Comparison of ENCODE assay signal across 9 cellular contexts in the genomic region with DNA sequence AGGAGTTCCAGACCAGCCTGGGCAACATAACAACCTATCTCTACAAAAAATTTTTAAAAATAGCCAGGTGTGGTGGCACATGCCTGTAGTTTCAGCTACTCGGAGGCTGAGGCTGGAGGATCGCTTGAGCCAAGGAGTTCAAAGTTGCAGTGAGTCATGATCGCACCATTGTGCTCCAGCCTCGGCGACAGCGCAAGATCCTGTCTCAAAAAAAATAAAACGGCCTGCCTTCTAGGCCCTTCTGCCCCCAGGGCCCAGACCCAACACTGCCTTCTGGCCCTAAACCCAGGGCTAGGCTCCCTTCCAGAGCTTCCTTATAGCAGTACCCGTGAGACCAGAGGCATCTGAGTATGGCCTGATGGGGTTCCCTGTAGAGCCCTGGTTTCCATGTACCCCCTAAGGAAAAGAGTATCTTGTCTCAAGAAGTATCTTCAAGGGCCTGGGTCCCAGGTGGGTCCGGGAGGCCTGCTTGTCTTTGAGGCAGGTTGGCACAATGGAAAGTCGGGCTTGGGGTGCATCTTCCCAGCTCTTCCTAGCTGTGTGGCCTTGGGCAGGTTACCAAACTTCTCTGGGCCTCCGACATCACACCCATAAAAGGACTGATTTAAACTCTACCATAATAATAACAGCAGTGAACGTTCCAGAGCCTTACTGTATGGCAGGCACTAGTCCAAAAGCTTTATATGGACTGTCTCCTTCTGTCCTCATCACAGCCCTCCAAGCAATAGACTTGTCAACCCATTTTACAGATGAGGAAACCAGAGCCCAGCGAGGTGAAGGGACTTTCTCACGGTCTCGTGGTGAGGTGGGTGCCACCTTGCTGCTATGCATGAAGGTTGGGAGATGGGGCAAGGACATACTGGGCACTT. TPM values are rescaled to one million over a fixed set of nuclear protein-coding genes. Genes with fewer than 3 reads are reported as not detected.
DNase-seq lines count a peak whose midpoint lies in the region; ATAC-seq and TF ChIP-seq lines count a peak whose summit lies in the region.
"Had no signal": no experiment of that assay in that cellular context is flagged by ENCODE, and none has a peak within 500 bp of the region (broad histone marks: within the 10 kb centered on the region; RNA-seq: fewer than 3 reads in every experiment).

No MANE protein-coding gene starts in this region.

- peaks cover 63% of the 10 kb centered on the region for H3K36me3 ChIP-seq in left ventricle myocardium inferior
- peaks cover 0 to 12% (median 6%) of the 10 kb centered on the region in 4 donors for H3K36me3 ChIP-seq in right lobe of liver
- H3K36me3 ChIP-seq in aorta (ENCODE audit: control insufficient read depth in 1 of 2, insufficient read depth in 2 of 2, low read length in 1 of 2) = peaks cover 0 to 4% of the 10 kb centered on the region in 2 donors

- TF ChIP-seq CTCF in left ventricle myocardium inferior (IDR thresholded peaks at IDR 0.05; ENCODE audit: borderline replicate concordance) (no peak), right lobe of liver (IDR thresholded peaks at IDR 0.05) (no peak)

- no peak for TF ChIP-seq POLR2A in right lobe of liver (IDR thresholded peaks at IDR 0.05)

- ATAC-seq in right lobe of liver (no peak), aorta (ENCODE audit: low FRiP score) (peak; percentile 1), HG03196 (IDR thresholded peaks at IDR 0.05; ENCODE audit: unreplicated experiment) (no peak), HG03135 (IDR thresholded peaks at IDR 0.05; ENCODE audit: unreplicated experiment) (no peak)

- H3K27me3 ChIP-seq in left ventricle myocardium inferior (ENCODE audit: low read depth) (no peaks in the 10 kb centered on the region), right lobe of liver (no peaks in the 10 kb centered on the region), aorta (ENCODE audit: control insufficient read depth in 1 of 2, insufficient read depth in 2 of 2, low read length in 1 of 2) (no peaks in the 10 kb centered on the region)
- H3K27me3 ChIP-seq: BLaER1 treated with 17β-estradiol and CSF1 and Interleukin-3, amounts not matched to agents 10 nM and 100 nM had no signal

- peak overlapping the region; percentile 50 for H3K4me3 ChIP-seq in left ventricle myocardium inferior
- H3K4me3 ChIP-seq in right lobe of liver = no peak overlapping the region
- H3K4me3 ChIP-seq in aorta (ENCODE audit: low read length in 2 of 2) = no peak overlapping the region
- H3K4me3 ChIP-seq: BLaER1 treated with 17β-estradiol and CSF1 and Interleukin-3, amounts not matched to agents 10 nM and 100 nM had no signal

- intact Hi-C loops in left ventricle myocardium inferior (cut with micrococcal nuclease) (no loop called here), cardiac septum (cut with DNase I) (no loop called here), right lobe of liver (cut with DNase I) (no loop called here), aorta (cut with DNase I) (no loop called here)

- DNase-seq in left ventricle myocardium inferior (no peak), cardiac septum (ENCODE audit: low spot score) (no peak), right lobe of liver (no peak), aorta (no peak)
- DNase-seq: activated CD8-positive, alpha-beta memory T cell treated with anti-CD3 and anti-CD28 coated beads for 24 hours; mesendoderm had no signal

- 71% methylated on average over 6 of the region's 15 CpGs for WGBS in right lobe of liver (ENCODE audit: insufficient coverage, low coverage, low lambda C conversion rate, missing lambda C conversion rate)
- WGBS in aorta, 2 donors = 41 to 43% methylated on average over 15 of the region's 15 CpGs

- no peaks in the 10 kb centered on the region for H3K9me3 ChIP-seq in left ventricle myocardium inferior (replicated peaks)
- H3K9me3 ChIP-seq in right lobe of liver = no peaks in the 10 kb centered on the region
- no peaks in the 10 kb centered on the region for H3K9me3 ChIP-seq in aorta (ENCODE audit: control insufficient read depth, low read length)
- H3K9me3 ChIP-seq: BLaER1 treated with 17β-estradiol and CSF1 and Interleukin-3, amounts not matched to agents 10 nM and 100 nM had no signal

- H3K4me1 ChIP-seq in left ventricle myocardium inferior = peaks cover 79% of the 10 kb centered on the region
- H3K4me1 ChIP-seq in right lobe of liver = peaks cover 0 to 17% (median 6%) of the 10 kb centered on the region in 4 donors
- no peaks in the 10 kb centered on the region for H3K4me1 ChIP-seq in aorta (ENCODE audit: control insufficient read depth in 1 of 2, insufficient read depth in 2 of 2, low read length in 2 of 2)

- H3K27ac ChIP-seq in left ventricle myocardium inferior (replicated peaks) (peak overlapping the region; percentile 89), right lobe of liver (peak overlapping the region; percentile 46 to 69 (median 63)), aorta (ENCODE audit: low read depth in 1 of 2, low read length in 2 of 2) (peak overlapping the region in 1 of 2 donors; percentile 81)

RNA-seq across cellular contexts. Expression of gene LRRC8A, which starts 9.7 kb away (rescaled TPM):
- 19.8 TPM for total RNA-seq in left ventricle myocardium inferior
- total RNA-seq in cardiac septum = 24.2 TPM
- 10 to 100 TPM in 5 of 6 experiments, 1 to 10 TPM in 1; 8.6 to 46.1 (median 22.1) TPM for total RNA-seq in right lobe of liver
- 100 to 1,000 TPM in 1 of 2 donors, 10 to 100 TPM in 1; 63.8 to 100 TPM for total RNA-seq in aorta
- polyA plus RNA-seq in aorta = 10 to 100 TPM; 14.3 to 41.3 TPM

RNA-seq across cellular contexts. Expression of gene KYAT1, which starts 9.8 kb away (rescaled TPM):
- total RNA-seq in left ventricle myocardium inferior (12.1 TPM), cardiac septum (9.2 TPM), right lobe of liver (10 to 100 TPM in 4 of 6 experiments, 1 to 10 TPM in 2; 7.2 to 12.7 (median 10.4) TPM), aorta (1 to 10 TPM; 7.5 to 9.5 TPM)
- polyA plus RNA-seq in aorta = 10 to 100 TPM in 1 of 2 donors, 1 to 10 TPM in 1; 4.5 to 11.4 TPM

RNA-seq across cellular contexts. Expression of gene PHYHD1, which starts 29.2 kb away (rescaled TPM):
- total RNA-seq in left ventricle myocardium inferior (20.3 TPM), cardiac septum (21.9 TPM), right lobe of liver (10 to 100 TPM; 14.0 to 69.7 (median 38.2) TPM), aorta (10 to 100 TPM; 20.5 to 33.0 TPM)
- 10 to 100 TPM; 16.7 to 68.9 TPM for polyA plus RNA-seq in aorta

RNA-seq across cellular contexts. Expression of gene DOLK, which starts 55.8 kb away (rescaled TPM):
- total RNA-seq in left ventricle myocardium inferior (8.4 TPM), cardiac septum (9.8 TPM), right lobe of liver (10 to 100 TPM in 2 of 6 experiments, 1 to 10 TPM in 4; 6.6 to 17.3 (median 8.4) TPM), aorta (10 to 100 TPM in 1 of 2 donors, 1 to 10 TPM in 1; 8.4 to 10.5 TPM)
- polyA plus RNA-seq in aorta = 10 to 100 TPM in 1 of 2 donors, 1 to 10 TPM in 1; 4.3 to 10.7 TPM

RNA-seq across cellular contexts. Expression of gene NUP188, which starts 55.9 kb away (rescaled TPM):
- total RNA-seq in left ventricle myocardium inferior (15.9 TPM), cardiac septum (36.3 TPM), right lobe of liver (10 to 100 TPM; 10.5 to 18.7 (median 15.6) TPM), aorta (10 to 100 TPM; 37.1 to 44.5 TPM)
- 10 to 100 TPM in 1 of 2 donors, 1 to 10 TPM in 1; 4.9 to 14.4 TPM for polyA plus RNA-seq in aorta
